8 cellular contexts compared by ENCODE assay signal in the genomic region with DNA sequence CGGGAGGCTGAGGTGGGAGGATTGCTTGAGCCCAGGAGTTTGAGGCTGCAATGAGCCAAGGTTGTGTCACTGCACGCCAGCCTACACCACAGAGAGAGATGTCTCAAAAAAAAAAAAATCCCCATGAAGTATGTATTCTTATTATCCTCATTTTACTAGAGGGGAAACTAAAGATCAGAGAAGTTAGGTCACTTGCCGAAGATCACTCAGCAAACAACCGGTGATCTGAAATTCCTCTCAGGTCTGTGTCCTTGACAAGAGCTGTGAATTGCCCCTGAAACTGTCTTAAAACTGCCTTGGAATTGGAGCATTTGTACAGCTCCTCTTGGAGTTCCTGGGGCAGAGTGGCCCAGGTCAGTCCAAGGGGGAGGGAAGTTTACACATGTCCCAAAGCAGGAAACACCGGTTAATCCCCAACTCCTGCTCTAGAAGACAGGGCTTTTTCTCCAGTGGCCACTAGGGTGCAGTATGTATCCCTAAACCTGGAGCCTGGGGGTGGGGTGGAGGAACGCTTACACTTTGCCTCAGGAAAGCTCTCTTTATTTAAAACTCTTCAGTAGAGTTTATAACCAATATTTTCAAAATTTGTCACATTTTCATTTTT. TPM values are rescaled to one million over a fixed set of nuclear protein-coding genes. Genes with fewer than 3 reads are reported as not detected.
DNase-seq lines count a peak whose midpoint lies in the region; ATAC-seq, FAIRE-seq and TF ChIP-seq lines count a peak whose summit lies in the region.

No MANE protein-coding gene starts in this region.

- H3K27ac ChIP-seq in HUES6 (ENCODE audit: low read depth, low read length) = no peak overlapping the region
- H3K27ac ChIP-seq in neuronal stem cell (replicated peaks; ENCODE audit: low read length) = no peak overlapping the region

- no peak overlapping the region for H3K14ac ChIP-seq in neuronal stem cell (ENCODE audit: low read length)

- no peak overlapping the region for H2AK5ac ChIP-seq in neuronal stem cell (ENCODE audit: low read depth, low read length)

- H3K27ac Mint-ChIP-seq in activated T-helper 17 cell treated with anti-CD3 and anti-CD28 coated beads, Interleukin-2, amount 50 U/mL, for 72 hours = peak overlapping the region; percentile 68

- DNase-seq in A172 (ENCODE audit: low spot score) (peak; percentile 75), GM18507 (ENCODE audit: extremely low spot score, insufficient read length, low read depth) (peak; percentile 29), RCC 7860 (ENCODE audit: low spot score) (peak; percentile 55), fibroblast of villous mesenchyme (ENCODE audit: low read depth) (peak; percentile 81), neuronal stem cell (ENCODE audit: low spot score) (peak; percentile 73), stromal cell of bone marrow (ENCODE audit: low read depth) (peak; percentile 58)

- H3K27me3 ChIP-seq in HUES6 (ENCODE audit: control insufficient read depth, insufficient read depth, low read length) = no peaks in the 10 kb centered on the region
- no peaks in the 10 kb centered on the region for H3K27me3 ChIP-seq in neuronal stem cell (ENCODE audit: control insufficient read depth in 3 of 3, insufficient read depth in 3 of 3, low read depth in 1 of 3, low read length in 3 of 3)

- no peak overlapping the region for H3K4me3 Mint-ChIP-seq in activated T-helper 17 cell treated with anti-CD3 and anti-CD28 coated beads, Interleukin-2, amount 50 U/mL, for 72 hours

- H2BK5ac ChIP-seq in neuronal stem cell (ENCODE audit: low read length) = no peak overlapping the region

- FAIRE-seq in GM18507 (lab: Jason Lieb, UNC) (peak; percentile 87), RCC 7860 (lab: Jason Lieb, UNC) (no peak)

- H3K36me3 Mint-ChIP-seq in activated T-helper 17 cell treated with anti-CD3 and anti-CD28 coated beads, Interleukin-2, amount 50 U/mL, for 72 hours (ENCODE audit: low read depth) = peaks cover 30% of the 10 kb centered on the region

- no peak overlapping the region for H3K23ac ChIP-seq in neuronal stem cell (ENCODE audit: low read depth, low read length, poor library complexity)

- TF ChIP-seq CTCF in fibroblast of villous mesenchyme (IDR thresholded peaks at IDR 0.05; ENCODE audit: insufficient read depth, low read depth, low read length) = peak; percentile 91

- H3K9me3 ChIP-seq in HUES6 (ENCODE audit: control insufficient read depth, insufficient read depth, low read depth, low read length) (no peaks in the 10 kb centered on the region), neuronal stem cell (replicated peaks in 1 of 2; ENCODE audit: control insufficient read depth in 2 of 2, insufficient read depth in 1 of 2, low read depth in 1 of 2, low read length in 2 of 2) (no peaks in the 10 kb centered on the region)

- no peaks in the 10 kb centered on the region for H3K27me3 Mint-ChIP-seq in activated T-helper 17 cell treated with anti-CD3 and anti-CD28 coated beads, Interleukin-2, amount 50 U/mL, for 72 hours

- H3K4me2 ChIP-seq in neuronal stem cell (ENCODE audit: insufficient read depth, low read length, poor library complexity, severe bottlenecking) = no peak overlapping the region

- no peak overlapping the region for H4K91ac ChIP-seq in neuronal stem cell (ENCODE audit: low read depth, low read length, poor library complexity)

- no peak overlapping the region for H2BK12ac ChIP-seq in neuronal stem cell (ENCODE audit: low read length)

- no peaks in the 10 kb centered on the region for H3K9me3 Mint-ChIP-seq in activated T-helper 17 cell treated with anti-CD3 and anti-CD28 coated beads, Interleukin-2, amount 50 U/mL, for 72 hours

- WGBS in neuronal stem cell (ENCODE audit: extremely low coverage in 2 of 2, insufficient read length in 2 of 2, insufficient replicate concordance in 1 of 2), 2 donors = no CpG with 5 or more reads among the region's 6 CpGs

- no peak overlapping the region for H3K18ac ChIP-seq in neuronal stem cell (ENCODE audit: low read length)

- ATAC-seq in activated T-helper 17 cell treated with anti-CD3 and anti-CD28 coated beads, Interleukin-2, amount 50 U/mL, for 72 hours (replicated peaks) = peak; percentile 83

- H3K9ac ChIP-seq in HUES6 (ENCODE audit: low read length) = no peak overlapping the region
- H3K9ac ChIP-seq in neuronal stem cell (ENCODE audit: low read depth, low read length, poor library complexity) = no peak overlapping the region

- peak overlapping the region; percentile 74 for H2AFZ ChIP-seq in neuronal stem cell (ENCODE audit: low read length)

- no peaks in the 10 kb centered on the region for H3K4me1 Mint-ChIP-seq in activated T-helper 17 cell treated with anti-CD3 and anti-CD28 coated beads, Interleukin-2, amount 50 U/mL, for 72 hours

- no peaks in the 10 kb centered on the region for H3K79me1 ChIP-seq in neuronal stem cell (ENCODE audit: low read depth, low read length)

- H3K36me3 ChIP-seq in HUES6 (ENCODE audit: control insufficient read depth, insufficient read depth, low read length) (peaks cover 23% of the 10 kb centered on the region), neuronal stem cell (replicated peaks in 1 of 2; ENCODE audit: control insufficient read depth in 2 of 2, insufficient read depth in 2 of 2, low read length in 2 of 2) (peaks cover 6 to 28% of the 10 kb centered on the region in 2 donors)

- no peak overlapping the region for H2BK15ac ChIP-seq in neuronal stem cell (ENCODE audit: low read length)

- H4K8ac ChIP-seq in neuronal stem cell (ENCODE audit: low read depth, low read length) = no peak overlapping the region

- H2BK120ac ChIP-seq in neuronal stem cell (ENCODE audit: low read depth, low read length) = no peak overlapping the region

- H3K4me1 ChIP-seq in HUES6 (ENCODE audit: control insufficient read depth, insufficient read depth, low read length) (peaks cover 16% of the 10 kb centered on the region), neuronal stem cell (ENCODE audit: control insufficient read depth in 2 of 2, insufficient read depth in 1 of 2, low read depth in 1 of 2, low read length in 2 of 2) (peaks cover 3% of the 10 kb centered on the region in 2 donors)

- no peak overlapping the region for H3K4ac ChIP-seq in neuronal stem cell (ENCODE audit: low read length)

- peak overlapping the region; percentile 10; the same call in 1 of the 2 replicates for H3K4me3 ChIP-seq in HUES6 (ENCODE audit: low read depth, low read length)
- H3K4me3 ChIP-seq in fibroblast of villous mesenchyme (ENCODE audit: low read depth, low read length) = no peak overlapping the region
- no peak overlapping the region for H3K4me3 ChIP-seq in neuronal stem cell (ENCODE audit: low read length in 2 of 2)

RNA-seq across cellular contexts. Expression of a gene that starts 27.6 kb away (rescaled TPM):
- 0.12 TPM in 1 of 2 replicates, not detected in the other for total RNA-seq in A172 (2014; rRNA removed; shearing (Covaris generic))
- under 1 TPM; 0.42 to 0.45 TPM for total RNA-seq in activated T-helper 17 cell treated with anti-CD3 and anti-CD28 coated beads, Interleukin-2, amount 50 U/mL, for 72 hours
- not detected in 2 replicates for total RNA-seq in fibroblast of villous mesenchyme
- polyA plus RNA-seq in neuronal stem cell (2013, experiment 1 of 2) = not detected
- not detected for polyA plus RNA-seq in neuronal stem cell (2013, experiment 2 of 2)

Comparison
In these comparisons a context has a peak if more than half of its experiments do, and no peak if none do; other contexts are left out.
1. DNase-seq: peak in every context shown above with its lines; median percentile 81 in fibroblast of villous mesenchyme; 75 in A172; 73 in neuronal stem cell; 58 in stromal cell of bone marrow; 55 in RCC 7860; 29 in GM18507.